ENCODE assay signal across 7 cellular contexts in genomic region chr1:42035205-42035829, GRCh38.
DNase-seq lines count a peak whose midpoint lies in the region; ATAC-seq and TF ChIP-seq lines count a peak whose summit lies in the region.

No MANE protein-coding gene starts in this region.

- H4K20me1 ChIP-seq in OCI-LY3 (ENCODE audit: insufficient read depth, low read length) = no peaks in the 10 kb centered on the region

- peak overlapping the region; percentile 65 for H3K27ac ChIP-seq in OCI-LY3 (ENCODE audit: low read length)

- no peaks in the 10 kb centered on the region for H3K27me3 ChIP-seq in OCI-LY3 (ENCODE audit: low read depth, low read length)

- intact Hi-C loops in sciatic nerve (cut with DNase I) = no loop called here

- no peak overlapping the region for H2AFZ ChIP-seq in OCI-LY3 (ENCODE audit: low read depth, low read length)

- ATAC-seq in GM21367 (IDR thresholded peaks at IDR 0.05; ENCODE audit: unreplicated experiment) = peak; percentile 66
- peak; percentile 22 for ATAC-seq in HG03575 (IDR thresholded peaks at IDR 0.05; ENCODE audit: extremely low read depth, insufficient number of reproducible peaks, low FRiP score, unreplicated experiment)
- peak; percentile 70 for ATAC-seq in sciatic nerve

- no peaks in the 10 kb centered on the region for H3K9me3 ChIP-seq in OCI-LY3 (ENCODE audit: insufficient read depth, low read length)

- H3K4me1 ChIP-seq in OCI-LY3 (ENCODE audit: low read length) = peaks cover 31% of the 10 kb centered on the region

- no peaks in the 10 kb centered on the region for H3K36me3 ChIP-seq in OCI-LY3 (replicated peaks; ENCODE audit: low read depth, low read length)

- DNase-seq in GDM1 (lab: John Stamatoyannopoulos, UW) (peak; percentile 68), astrocyte of the hippocampus (ENCODE audit: low read depth, low spot score) (peak; percentile 86), sciatic nerve (ENCODE audit: low spot score) (peak; percentile 85)

- peak overlapping the region; percentile 89 for H3K4me2 ChIP-seq in OCI-LY3 (ENCODE audit: low read length)

- peak overlapping the region; percentile 86 for H3K9ac ChIP-seq in OCI-LY3 (ENCODE audit: low read length)

- H3K79me2 ChIP-seq in OCI-LY3 (ENCODE audit: low read length) = peaks cover 56% of the 10 kb centered on the region

- H3K4me3 ChIP-seq in OCI-LY3 (ENCODE audit: low read length) (peak overlapping the region; percentile 87), iPS-11a (ENCODE audit: low read depth, low read length) (peak overlapping the region; percentile 66)

- peak; percentile 31; the same call in 1 of the 2 replicates for TF ChIP-seq CTCF in OCI-LY3 (IDR thresholded peaks at IDR 0.05; ENCODE audit: low read depth, low read length)

Comparison
In these comparisons a context has a peak if more than half of its experiments do, and no peak if none do; other contexts are left out.
1. Peak in every context shown above with its lines: DNase-seq, ATAC-seq, H3K4me3 ChIP-seq and H3K27ac ChIP-seq.